ENCODE assay signal across 1 cellular context in the genomic region with DNA sequence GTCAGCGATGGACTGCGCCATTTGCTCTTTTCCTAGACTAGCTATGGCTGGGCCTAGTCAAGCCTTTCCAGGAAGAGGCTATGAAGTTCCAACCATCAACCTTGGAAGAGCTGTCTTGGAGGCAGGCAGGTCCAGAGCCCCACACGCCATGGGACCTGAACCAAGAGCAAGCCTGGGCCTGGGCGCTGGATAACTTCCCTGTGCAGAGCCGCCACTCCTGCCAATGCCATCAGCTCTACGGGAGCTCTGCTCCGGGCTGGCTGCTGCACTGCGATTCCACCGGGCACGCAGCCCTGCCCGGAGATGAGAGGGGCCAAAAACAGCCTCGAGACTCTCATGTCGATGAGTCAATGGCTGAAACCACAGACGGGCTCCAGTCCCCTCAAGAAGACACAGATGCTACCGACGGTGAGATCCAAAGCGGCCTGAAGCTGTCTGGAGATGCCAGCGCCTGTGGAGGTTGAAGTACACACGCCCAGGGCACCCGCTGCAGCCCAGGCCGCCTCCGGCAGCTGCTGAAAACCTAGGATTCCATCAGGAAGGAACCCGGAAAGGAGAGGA.
TF ChIP-seq lines count a peak whose summit lies in the region.

No MANE protein-coding gene starts in this region.

TF ChIP-seq in HepG2, 621 proteins besides CTCF, POLR2A, EP300 and RAD21 (continued from another document):
- TF ChIP-seq, protein P1, sequence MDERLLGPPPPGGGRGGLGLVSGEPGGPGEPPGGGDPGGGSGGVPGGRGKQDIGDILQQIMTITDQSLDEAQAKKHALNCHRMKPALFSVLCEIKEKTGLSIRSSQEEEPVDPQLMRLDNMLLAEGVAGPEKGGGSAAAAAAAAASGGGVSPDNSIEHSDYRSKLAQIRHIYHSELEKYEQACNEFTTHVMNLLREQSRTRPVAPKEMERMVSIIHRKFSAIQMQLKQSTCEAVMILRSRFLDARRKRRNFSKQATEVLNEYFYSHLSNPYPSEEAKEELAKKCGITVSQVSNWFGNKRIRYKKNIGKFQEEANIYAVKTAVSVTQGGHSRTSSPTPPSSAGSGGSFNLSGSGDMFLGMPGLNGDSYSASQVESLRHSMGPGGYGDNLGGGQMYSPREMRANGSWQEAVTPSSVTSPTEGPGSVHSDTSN (CRISPR knock-in tag; IDR thresholded peaks at IDR 0.05): no peak
- TF ChIP-seq, protein P2, sequence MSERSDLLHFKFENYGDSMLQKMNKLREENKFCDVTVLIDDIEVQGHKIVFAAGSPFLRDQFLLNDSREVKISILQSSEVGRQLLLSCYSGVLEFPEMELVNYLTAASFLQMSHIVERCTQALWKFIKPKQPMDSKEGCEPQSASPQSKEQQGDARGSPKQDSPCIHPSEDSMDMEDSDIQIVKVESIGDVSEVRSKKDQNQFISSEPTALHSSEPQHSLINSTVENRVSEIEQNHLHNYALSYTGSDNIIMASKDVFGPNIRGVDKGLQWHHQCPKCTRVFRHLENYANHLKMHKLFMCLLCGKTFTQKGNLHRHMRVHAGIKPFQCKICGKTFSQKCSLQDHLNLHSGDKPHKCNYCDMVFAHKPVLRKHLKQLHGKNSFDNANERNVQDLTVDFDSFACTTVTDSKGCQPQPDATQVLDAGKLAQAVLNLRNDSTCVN (CRISPR knock-in tag; IDR thresholded peaks at IDR 0.05; ENCODE audit: borderline replicate concordance): no peak
- TF ChIP-seq ZNF326 (CRISPR knock-in tag; IDR thresholded peaks at IDR 0.05; ENCODE audit: borderline replicate concordance) (no peak), HDAC6 (IDR thresholded peaks at IDR 0.05; ENCODE audit: low read depth, low read length) (no peak), ZNF883 (CRISPR knock-in tag; IDR thresholded peaks at IDR 0.05; ENCODE audit: not compliant biosample characterization) (no peak), YEATS2 (CRISPR knock-in tag; IDR thresholded peaks at IDR 0.05; ENCODE audit: borderline replicate concordance) (no peak), ZNF550 (CRISPR knock-in tag; IDR thresholded peaks at IDR 0.05; ENCODE audit: borderline replicate concordance) (no peak), ZNF660 (CRISPR knock-in tag; IDR thresholded peaks at IDR 0.05; ENCODE audit: borderline replicate concordance, low read depth) (no peak), NBN (conservative IDR thresholded peaks at IDR 0.05) (no peak), SOX6 (IDR thresholded peaks at IDR 0.05) (no peak), SOX6 (CRISPR knock-in tag; IDR thresholded peaks at IDR 0.05) (no peak), FOSL1 (CRISPR knock-in tag; IDR thresholded peaks at IDR 0.05; ENCODE audit: borderline replicate concordance) (no peak)
- TF ChIP-seq, protein P3, sequence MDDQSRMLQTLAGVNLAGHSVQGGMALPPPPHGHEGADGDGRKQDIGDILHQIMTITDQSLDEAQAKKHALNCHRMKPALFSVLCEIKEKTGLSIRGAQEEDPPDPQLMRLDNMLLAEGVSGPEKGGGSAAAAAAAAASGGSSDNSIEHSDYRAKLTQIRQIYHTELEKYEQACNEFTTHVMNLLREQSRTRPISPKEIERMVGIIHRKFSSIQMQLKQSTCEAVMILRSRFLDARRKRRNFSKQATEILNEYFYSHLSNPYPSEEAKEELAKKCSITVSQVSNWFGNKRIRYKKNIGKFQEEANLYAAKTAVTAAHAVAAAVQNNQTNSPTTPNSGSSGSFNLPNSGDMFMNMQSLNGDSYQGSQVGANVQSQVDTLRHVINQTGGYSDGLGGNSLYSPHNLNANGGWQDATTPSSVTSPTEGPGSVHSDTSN (CRISPR knock-in tag; IDR thresholded peaks at IDR 0.05; ENCODE audit: borderline replicate concordance): no peak
- TF ChIP-seq, protein P4, sequence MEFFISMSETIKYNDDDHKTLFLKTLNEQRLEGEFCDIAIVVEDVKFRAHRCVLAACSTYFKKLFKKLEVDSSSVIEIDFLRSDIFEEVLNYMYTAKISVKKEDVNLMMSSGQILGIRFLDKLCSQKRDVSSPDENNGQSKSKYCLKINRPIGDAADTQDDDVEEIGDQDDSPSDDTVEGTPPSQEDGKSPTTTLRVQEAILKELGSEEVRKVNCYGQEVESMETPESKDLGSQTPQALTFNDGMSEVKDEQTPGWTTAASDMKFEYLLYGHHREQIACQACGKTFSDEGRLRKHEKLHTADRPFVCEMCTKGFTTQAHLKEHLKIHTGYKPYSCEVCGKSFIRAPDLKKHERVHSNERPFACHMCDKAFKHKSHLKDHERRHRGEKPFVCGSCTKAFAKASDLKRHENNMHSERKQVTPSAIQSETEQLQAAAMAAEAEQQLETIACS (CRISPR knock-in tag; IDR thresholded peaks at IDR 0.05): no peak
- TF ChIP-seq, protein P5, sequence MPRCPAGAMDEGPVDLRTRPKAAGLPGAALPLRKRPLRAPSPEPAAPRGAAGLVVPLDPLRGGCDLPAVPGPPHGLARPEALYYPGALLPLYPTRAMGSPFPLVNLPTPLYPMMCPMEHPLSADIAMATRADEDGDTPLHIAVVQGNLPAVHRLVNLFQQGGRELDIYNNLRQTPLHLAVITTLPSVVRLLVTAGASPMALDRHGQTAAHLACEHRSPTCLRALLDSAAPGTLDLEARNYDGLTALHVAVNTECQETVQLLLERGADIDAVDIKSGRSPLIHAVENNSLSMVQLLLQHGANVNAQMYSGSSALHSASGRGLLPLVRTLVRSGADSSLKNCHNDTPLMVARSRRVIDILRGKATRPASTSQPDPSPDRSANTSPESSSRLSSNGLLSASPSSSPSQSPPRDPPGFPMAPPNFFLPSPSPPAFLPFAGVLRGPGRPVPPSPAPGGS (CRISPR knock-in tag; IDR thresholded peaks at IDR 0.05): no peak
- TF ChIP-seq, protein P6, sequence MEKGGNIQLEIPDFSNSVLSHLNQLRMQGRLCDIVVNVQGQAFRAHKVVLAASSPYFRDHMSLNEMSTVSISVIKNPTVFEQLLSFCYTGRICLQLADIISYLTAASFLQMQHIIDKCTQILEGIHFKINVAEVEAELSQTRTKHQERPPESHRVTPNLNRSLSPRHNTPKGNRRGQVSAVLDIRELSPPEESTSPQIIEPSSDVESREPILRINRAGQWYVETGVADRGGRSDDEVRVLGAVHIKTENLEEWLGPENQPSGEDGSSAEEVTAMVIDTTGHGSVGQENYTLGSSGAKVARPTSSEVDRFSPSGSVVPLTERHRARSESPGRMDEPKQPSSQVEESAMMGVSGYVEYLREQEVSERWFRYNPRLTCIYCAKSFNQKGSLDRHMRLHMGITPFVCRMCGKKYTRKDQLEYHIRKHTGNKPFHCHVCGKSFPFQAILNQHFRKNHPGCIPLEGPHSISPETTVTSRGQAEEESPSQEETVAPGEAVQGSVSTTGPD (CRISPR knock-in tag; IDR thresholded peaks at IDR 0.05): no peak
- TF ChIP-seq, protein P7, sequence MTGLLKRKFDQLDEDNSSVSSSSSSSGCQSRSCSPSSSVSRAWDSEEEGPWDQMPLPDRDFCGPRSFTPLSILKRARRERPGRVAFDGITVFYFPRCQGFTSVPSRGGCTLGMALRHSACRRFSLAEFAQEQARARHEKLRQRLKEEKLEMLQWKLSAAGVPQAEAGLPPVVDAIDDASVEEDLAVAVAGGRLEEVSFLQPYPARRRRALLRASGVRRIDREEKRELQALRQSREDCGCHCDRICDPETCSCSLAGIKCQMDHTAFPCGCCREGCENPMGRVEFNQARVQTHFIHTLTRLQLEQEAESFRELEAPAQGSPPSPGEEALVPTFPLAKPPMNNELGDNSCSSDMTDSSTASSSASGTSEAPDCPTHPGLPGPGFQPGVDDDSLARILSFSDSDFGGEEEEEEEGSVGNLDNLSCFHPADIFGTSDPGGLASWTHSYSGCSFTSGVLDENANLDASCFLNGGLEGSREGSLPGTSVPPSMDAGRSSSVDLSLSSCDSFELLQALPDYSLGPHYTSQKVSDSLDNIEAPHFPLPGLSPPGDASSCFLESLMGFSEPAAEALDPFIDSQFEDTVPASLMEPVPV (CRISPR knock-in tag; IDR thresholded peaks at IDR 0.05): no peak
